In genomic region chr13:43878897-43879322, GRCh38 we compare ENCODE assay signal across 8 cellular contexts. TPM values are rescaled to one million over a fixed set of nuclear protein-coding genes. Genes with fewer than 3 reads are reported as not detected.
DNase-seq lines count a peak whose midpoint lies in the region; ATAC-seq and TF ChIP-seq lines count a peak whose summit lies in the region.

No MANE protein-coding gene starts in this region.

- DNase-seq in 8988T: peak; percentile 26
- peak; percentile 31 for DNase-seq in NCI-H748 treated with DMSO at 0.1 percent for 48 hours (lab: John Stamatoyannopoulos, UW)
- peak in 54 of 56 donors; percentile 3 to 82 (median 60) for DNase-seq in amygdala (lab: John Stamatoyannopoulos, UW)
- DNase-seq in left ventricle myocardium inferior: peak; percentile 76
- no peak for DNase-seq in Kasumi-1 (lab: John Stamatoyannopoulos, UW)

- H2AFZ ChIP-seq in parathyroid adenoma: peak overlapping the region; percentile 97

- H3K27ac ChIP-seq in left ventricle myocardium inferior (replicated peaks): peak overlapping the region; percentile 89
- peak overlapping the region; percentile 98 for H3K27ac ChIP-seq in parathyroid adenoma

- H3K36me3 ChIP-seq in left ventricle myocardium inferior: no peaks in the 10 kb centered on the region
- H3K36me3 ChIP-seq in parathyroid adenoma (ENCODE audit: control insufficient read depth, insufficient read depth, low read length): no peaks in the 10 kb centered on the region

- no peaks in the 10 kb centered on the region for H3K79me2 ChIP-seq in parathyroid adenoma

- peak; percentile 31 for ATAC-seq in HG02623 (IDR thresholded peaks at IDR 0.05; ENCODE audit: unreplicated experiment)

- intact Hi-C loops in left ventricle myocardium inferior (cut with micrococcal nuclease): no loop called here

- H3K4me3 ChIP-seq in GM08714 (ENCODE audit: low read length): peak overlapping the region; percentile 66
- peak overlapping the region; percentile 72 for H3K4me3 ChIP-seq in left ventricle myocardium inferior
- H3K4me3 ChIP-seq in parathyroid adenoma (ENCODE audit: low read depth, low read length): peak overlapping the region; percentile 72

- no peaks in the 10 kb centered on the region for H3K9me3 ChIP-seq in left ventricle myocardium inferior (replicated peaks)
- no peaks in the 10 kb centered on the region for H3K9me3 ChIP-seq in parathyroid adenoma (ENCODE audit: control insufficient read depth, low read length)

- peak overlapping the region; percentile 54 for H3K4me2 ChIP-seq in parathyroid adenoma (ENCODE audit: low read length)

- H3K27me3 ChIP-seq in left ventricle myocardium inferior (ENCODE audit: low read depth): no peaks in the 10 kb centered on the region
- no peaks in the 10 kb centered on the region for H3K27me3 ChIP-seq in parathyroid adenoma (ENCODE audit: control insufficient read depth, insufficient read depth, low read length)

- H3K4me1 ChIP-seq in left ventricle myocardium inferior (peaks cover 24% of the 10 kb centered on the region), parathyroid adenoma (peaks cover 4% of the 10 kb centered on the region)

- peak overlapping the region; percentile 94 for H3K9ac ChIP-seq in parathyroid adenoma

- no peak for TF ChIP-seq CTCF in left ventricle myocardium inferior (IDR thresholded peaks at IDR 0.05; ENCODE audit: borderline replicate concordance)
- TF ChIP-seq CTCF in parathyroid adenoma (IDR thresholded peaks at IDR 0.05): no peak

RNA-seq across cellular contexts. Expression of gene CCDC122, which starts 0.6 kb away (rescaled TPM):
- total RNA-seq in left ventricle myocardium inferior: 2.0 TPM

RNA-seq across cellular contexts. Expression of gene LACC1, which starts 0.8 kb away (rescaled TPM):
- total RNA-seq in left ventricle myocardium inferior: 2.3 TPM

Comparison
In these comparisons a context has a peak if more than half of its experiments do, and no peak if none do; other contexts are left out.
1. DNase-seq: peak in 8988T (single experiment), NCI-H748 treated with DMSO at 0.1 percent for 48 hours (single experiment), amygdala (54 of 56) and left ventricle myocardium inferior (single experiment); none in Kasumi-1 (0 of 2).
2. Peak in every context shown above with its lines, with median percentiles within 50 percentile points of each other: H3K4me3 ChIP-seq.